13 cellular contexts compared by ENCODE assay signal in genomic region chr12:94230357-94230905, GRCh38.
A peak's percentile ranks its signal among the peaks of the same experiment; 100 is the strongest.
DNase-seq lines count a peak whose midpoint lies in the region; ATAC-seq, FAIRE-seq and TF ChIP-seq lines count a peak whose summit lies in the region.
"Had no signal": no experiment of that assay in that cellular context is flagged by ENCODE, and none has a peak within 500 bp of the region (broad histone marks: within the 10 kb centered on the region; RNA-seq: fewer than 3 reads in every experiment).

No MANE protein-coding gene starts in this region.

- no peaks in the 10 kb centered on the region for H3K27me3 ChIP-seq in bronchial epithelial cell (ENCODE audit: control insufficient read depth, insufficient read depth, low read length)
- no peaks in the 10 kb centered on the region for H3K27me3 ChIP-seq in SK-N-SH (ENCODE audit: insufficient read depth)

- no peak for TF ChIP-seq EP300 in SK-N-SH (IDR thresholded peaks at IDR 0.05; ENCODE audit: borderline replicate concordance in 1 of 2, low read depth in 1 of 2, low read length in 1 of 2)

- POLR2A ChIA-PET in SK-N-SH (lab: Yijun Ruan, JAX) = no interaction called here

- CTCF ChIA-PET in SK-N-SH (lab: Yijun Ruan, JAX) = no interaction called here

- DNase-seq in COLO829 (ENCODE audit: low spot score) = peak; percentile 75
- DNase-seq in bronchial epithelial cell (ENCODE audit: low read depth) = no peak
- DNase-seq in left lobe of liver (ENCODE audit: low spot score) = no peak
- DNase-seq in SK-N-SH = no peak
- no peak for DNase-seq in foreskin fibroblast
- no peak for DNase-seq in hippocampal formation (lab: John Stamatoyannopoulos, UW)
- DNase-seq: Calu3, NCI-H774 had no signal

- H3K27ac ChIP-seq in SK-N-SH (ENCODE audit: low read depth in 2 of 2, low read length in 1 of 2) = no peak overlapping the region
- H3K27ac ChIP-seq: KMS-11 had no signal

- H3K4me3 ChIP-seq in bronchial epithelial cell (ENCODE audit: low read depth, low read length) (no peak overlapping the region), SK-N-SH (ENCODE audit: low read depth in 2 of 2, low read length in 1 of 2) (no peak overlapping the region), foreskin fibroblast (ENCODE audit: low read depth in 1 of 2, low read length in 2 of 2) (no peak overlapping the region)

- no peaks in the 10 kb centered on the region for H3K9me2 ChIP-seq in SK-N-SH

- H3K36me3 ChIP-seq in bronchial epithelial cell (ENCODE audit: control insufficient read depth, insufficient read depth, low read length) (no peaks in the 10 kb centered on the region), SK-N-SH (replicated peaks in 1 of 2; ENCODE audit: control insufficient read depth in 1 of 2, insufficient read depth in 2 of 2, low read length in 1 of 2) (no peaks in the 10 kb centered on the region)

- no peak overlapping the region for H3K9ac ChIP-seq in SK-N-SH
- H3K9ac ChIP-seq: KMS-11 had no signal

- H3K4me2 ChIP-seq in SK-N-SH = no peak overlapping the region
- H3K4me2 ChIP-seq: KMS-11 had no signal

- H2AFZ ChIP-seq in SK-N-SH (ENCODE audit: low read depth) = no peak overlapping the region

- peaks cover 0 to 12% of the 10 kb centered on the region in 2 experiments; a peak in 1 of 4 replicates for H3K4me1 ChIP-seq in SK-N-SH (ENCODE audit: control insufficient read depth in 1 of 2, insufficient read depth in 2 of 2, low read depth in 1 of 2, low read length in 1 of 2)

- ATAC-seq in GM19035 (IDR thresholded peaks at IDR 0.05; ENCODE audit: unreplicated experiment) (peak; percentile 46), HG03469 (IDR thresholded peaks at IDR 0.05; ENCODE audit: unreplicated experiment) (peak; percentile 68), left lobe of liver (no peak)

- no peaks in the 10 kb centered on the region for H4K20me1 ChIP-seq in SK-N-SH (ENCODE audit: insufficient read depth)

- no peak for TF ChIP-seq CTCF in bronchial epithelial cell (IDR thresholded peaks at IDR 0.05; ENCODE audit: insufficient read depth, low read length, severe bottlenecking)
- TF ChIP-seq CTCF in SK-N-SH (IDR thresholded peaks at IDR 0.05) = no peak
- no peak for TF ChIP-seq CTCF in foreskin fibroblast (IDR thresholded peaks at IDR 0.05; ENCODE audit: low read depth, low read length)

- H3K9me3 ChIP-seq in SK-N-SH = no peaks in the 10 kb centered on the region

- H3F3A ChIP-seq in SK-N-SH (replicated peaks; ENCODE audit: insufficient read depth) = no peaks in the 10 kb centered on the region

- 64% methylated on average over 2 of the region's 2 CpGs for WGBS in SK-N-SH (ENCODE audit: low lambda C conversion rate)

- H3K79me2 ChIP-seq in SK-N-SH (ENCODE audit: insufficient read depth) = no peaks in the 10 kb centered on the region

- TF ChIP-seq RAD21 in SK-N-SH (IDR thresholded peaks at IDR 0.05; ENCODE audit: low read length) = no peak

- peak; percentile 92 for FAIRE-seq in bronchial epithelial cell (lab: Jason Lieb, UNC)
- FAIRE-seq: endothelial cell of umbilical vein, islet of Langerhans had no signal

TF ChIP-seq in SK-N-SH, 30 proteins besides CTCF, POLR2A, EP300 and RAD21:
- TF ChIP-seq REST (IDR thresholded peaks at IDR 0.05; ENCODE audit: low read depth, low read length) (no peak), MEF2A (IDR thresholded peaks at IDR 0.05; ENCODE audit: borderline replicate concordance, low read depth) (no peak), NRF1 (IDR thresholded peaks at IDR 0.05; ENCODE audit: low read depth, low read length) (no peak), SMC3 (IDR thresholded peaks at IDR 0.05; ENCODE audit: low read depth, low read length) (no peak), ZBTB33 (IDR thresholded peaks at IDR 0.05; ENCODE audit: borderline replicate concordance, low read depth) (no peak)
